10 cellular contexts compared by ENCODE assay signal in the genomic region with DNA sequence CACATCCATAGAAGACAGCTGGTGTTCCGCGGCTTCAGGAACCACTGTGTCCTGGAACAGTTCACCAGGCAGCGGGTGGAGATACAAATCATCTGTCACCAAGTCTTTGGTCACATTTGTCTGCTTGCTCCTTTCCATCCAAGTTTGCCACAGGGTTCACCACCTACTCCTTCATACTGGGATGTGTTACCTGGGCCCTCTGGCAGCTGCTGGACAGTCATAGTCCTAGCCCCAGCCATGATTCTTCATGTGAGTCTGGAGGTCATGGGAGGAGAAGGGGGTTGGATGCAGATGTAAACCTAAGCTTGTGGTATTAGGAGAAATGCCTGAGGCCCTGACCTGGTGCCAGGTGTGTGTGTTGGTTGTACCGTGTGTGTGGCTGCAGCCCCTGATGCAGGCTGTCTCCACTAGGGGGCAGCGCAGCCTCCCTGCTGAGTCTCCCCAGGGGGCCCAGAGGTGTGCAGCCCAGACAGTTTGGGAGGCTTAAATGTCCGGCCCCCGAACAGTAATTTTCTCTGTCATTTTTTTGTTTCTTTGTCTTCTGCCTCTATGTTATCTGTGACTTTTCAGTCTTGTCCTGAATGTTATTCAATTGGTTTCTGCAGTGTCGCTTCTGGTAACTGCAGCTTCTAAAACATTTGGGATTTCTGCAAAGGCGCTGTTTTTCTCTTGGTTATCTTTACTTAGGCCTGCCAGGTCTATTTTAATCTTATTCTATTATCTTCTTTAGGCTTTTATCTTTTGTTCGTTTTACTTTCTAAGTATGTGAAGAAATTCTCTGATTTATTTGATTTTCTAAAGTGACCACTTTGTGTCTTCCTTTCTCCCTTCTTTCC. TPM values are rescaled to one million over a fixed set of nuclear protein-coding genes. Genes with fewer than 3 reads are reported as not detected.
DNase-seq lines count a peak whose midpoint lies in the region; ATAC-seq and TF ChIP-seq lines count a peak whose summit lies in the region.
"Had no signal": no experiment of that assay in that cellular context is flagged by ENCODE, and none has a peak within 500 bp of the region (broad histone marks: within the 10 kb centered on the region; RNA-seq: fewer than 3 reads in every experiment).

No MANE protein-coding gene starts in this region.

- H3K9me3 Mint-ChIP-seq in activated CD4-positive, alpha-beta memory T cell treated with anti-CD3 and anti-CD28 coated beads for 36 hours: peaks cover 8% of the 10 kb centered on the region

- H3K4me1 ChIP-seq in HEK293 (ENCODE audit: control insufficient read depth, insufficient read depth, low read length) (no peaks in the 10 kb centered on the region), thyroid gland (no peaks in the 10 kb centered on the region), prostate gland (replicated peaks) (no peaks in the 10 kb centered on the region)

- DNase-seq in EL: peak; percentile 4
- peak; percentile 35 for DNase-seq in activated CD4-positive, alpha-beta memory T cell treated with anti-CD3 and anti-CD28 coated beads for 36 hours
- DNase-seq in left kidney (ENCODE audit: low read depth, low spot score): peak; percentile 41
- DNase-seq in thyroid gland: peak; percentile 6 to 13
- no peak for DNase-seq in prostate gland (ENCODE audit: low spot score)

- H3K4me3 Mint-ChIP-seq in activated CD4-positive, alpha-beta memory T cell treated with anti-CD3 and anti-CD28 coated beads for 36 hours: no peak overlapping the region
- H3K4me3 Mint-ChIP-seq: stimulated activated naive CD8-positive, alpha-beta T cell treated with anti-CD3 and anti-CD28 coated beads, Interleukin-15, Interleukin-2, amounts not matched to agents 100 ng/mL and 50 ng/mL, for 24 hours had no signal

- ATAC-seq in HG02571 (IDR thresholded peaks at IDR 0.05; ENCODE audit: unreplicated experiment) (no peak), HG03097 (IDR thresholded peaks at IDR 0.05; ENCODE audit: low FRiP score, unreplicated experiment) (no peak)

- no peaks in the 10 kb centered on the region for H3K36me3 Mint-ChIP-seq in activated CD4-positive, alpha-beta memory T cell treated with anti-CD3 and anti-CD28 coated beads for 36 hours

- TF ChIP-seq CTCF in HEK293 (tag by site-specific recombination; IDR thresholded peaks at IDR 0.05) (no peak), thyroid gland (IDR thresholded peaks at IDR 0.05) (peak in 5 of 6 experiments; percentile 11 to 50 (median 22)), prostate gland (IDR thresholded peaks at IDR 0.05) (peak in 1 of 4 experiments; percentile 31)

- H3K27me3 Mint-ChIP-seq in activated CD4-positive, alpha-beta memory T cell treated with anti-CD3 and anti-CD28 coated beads for 36 hours: no peaks in the 10 kb centered on the region

- intact Hi-C loops in activated CD4-positive, alpha-beta memory T cell treated with anti-CD3 and anti-CD28 coated beads for 36 hours (cut with micrococcal nuclease): loop anchor here (5.0 kb wide), 1 partner anchor 288 kb away; no protein-coding TSS in a partner anchor
- intact Hi-C loops in thyroid gland (cut with DNase I) (no loop called here), prostate gland (cut with DNase I) (no loop called here)

- no peak for TF ChIP-seq POLR2A in thyroid gland (IDR thresholded peaks at IDR 0.05)
- TF ChIP-seq POLR2A in prostate gland (IDR thresholded peaks at IDR 0.05): no peak

- H3K36me3 ChIP-seq in HEK293 (ENCODE audit: control insufficient read depth in 2 of 2, insufficient read depth in 1 of 2, low read length in 2 of 2) (no peaks in the 10 kb centered on the region), thyroid gland (no peaks in the 10 kb centered on the region), prostate gland (no peaks in the 10 kb centered on the region)

- H3K9me3 ChIP-seq in HEK293 (ENCODE audit: control insufficient read depth, insufficient read depth, low read depth, low read length): no peaks in the 10 kb centered on the region
- H3K9me3 ChIP-seq in thyroid gland: no peaks in the 10 kb centered on the region
- no peaks in the 10 kb centered on the region for H3K9me3 ChIP-seq in prostate gland

- H3K4me1 Mint-ChIP-seq in activated CD4-positive, alpha-beta memory T cell treated with anti-CD3 and anti-CD28 coated beads for 36 hours (ENCODE audit: low read depth): no peaks in the 10 kb centered on the region

- H3K4me3 ChIP-seq in HEK293 (ENCODE audit: low read depth, low read length) (no peak overlapping the region), thyroid gland (replicated peaks in 1 of 3) (no peak overlapping the region), prostate gland (no peak overlapping the region)

- WGBS in thyroid gland, 2 donors: 66 to 68% methylated on average over 9 to 10 of the region's 10 CpGs
- WGBS in prostate gland: 65% methylated on average over 10 of the region's 10 CpGs

- H3K27ac Mint-ChIP-seq in activated CD4-positive, alpha-beta memory T cell treated with anti-CD3 and anti-CD28 coated beads for 36 hours: no peak overlapping the region
- H3K27ac Mint-ChIP-seq: stimulated activated naive CD8-positive, alpha-beta T cell treated with anti-CD3 and anti-CD28 coated beads, Interleukin-15, Interleukin-2, amounts not matched to agents 100 ng/mL and 50 ng/mL, for 24 hours had no signal

- H3K27ac ChIP-seq in HEK293 (ENCODE audit: extremely low read depth, low read depth, low read length) (no peak overlapping the region), thyroid gland (no peak overlapping the region), prostate gland (no peak overlapping the region)

- POLR2A ChIA-PET in HEK293 (lab: Yijun Ruan, JAX): no interaction called here
- POLR2A ChIA-PET in activated CD4-positive, alpha-beta memory T cell treated with anti-CD3 and anti-CD28 coated beads for 36 hours (lab: Charles Lee): no interaction called here

- H3K27me3 ChIP-seq in thyroid gland: no peaks in the 10 kb centered on the region
- H3K27me3 ChIP-seq in prostate gland (replicated peaks; ENCODE audit: insufficient read depth): no peaks in the 10 kb centered on the region

- CTCF ChIA-PET in HEK293 (lab: Yijun Ruan, JAX): interaction anchor here (0.6 to 1.2 kb wide), 8 partner anchors 8 to 506 kb away, joined by 3 to 6 read pairs (median 3); no protein-coding TSS in a partner anchor
- CTCF ChIA-PET in activated CD4-positive, alpha-beta memory T cell treated with anti-CD3 and anti-CD28 coated beads for 36 hours (lab: Charles Lee): interaction anchor here (1.4 to 2.8 kb wide), 2 partner anchors 290 to 448 kb away, joined by 3 to 17 read pairs; no protein-coding TSS in a partner anchor

TF ChIP-seq in HEK293, 187 proteins besides CTCF, POLR2A, EP300 and RAD21:
- TF ChIP-seq ZNF654 (tag by site-specific recombination; IDR thresholded peaks at IDR 0.05; ENCODE audit: low read depth) (0 out of 2 replicates have a peak, but pooled peaks have one; percentile 3), ZNF10 (tag by site-specific recombination; IDR thresholded peaks at IDR 0.05) (no peak), ZNF785 (tag by site-specific recombination; IDR thresholded peaks at IDR 0.05) (no peak), ZNF560 (tag by site-specific recombination; IDR thresholded peaks at IDR 0.05; ENCODE audit: borderline replicate concordance) (no peak)
- TF ChIP-seq, protein P1, sequence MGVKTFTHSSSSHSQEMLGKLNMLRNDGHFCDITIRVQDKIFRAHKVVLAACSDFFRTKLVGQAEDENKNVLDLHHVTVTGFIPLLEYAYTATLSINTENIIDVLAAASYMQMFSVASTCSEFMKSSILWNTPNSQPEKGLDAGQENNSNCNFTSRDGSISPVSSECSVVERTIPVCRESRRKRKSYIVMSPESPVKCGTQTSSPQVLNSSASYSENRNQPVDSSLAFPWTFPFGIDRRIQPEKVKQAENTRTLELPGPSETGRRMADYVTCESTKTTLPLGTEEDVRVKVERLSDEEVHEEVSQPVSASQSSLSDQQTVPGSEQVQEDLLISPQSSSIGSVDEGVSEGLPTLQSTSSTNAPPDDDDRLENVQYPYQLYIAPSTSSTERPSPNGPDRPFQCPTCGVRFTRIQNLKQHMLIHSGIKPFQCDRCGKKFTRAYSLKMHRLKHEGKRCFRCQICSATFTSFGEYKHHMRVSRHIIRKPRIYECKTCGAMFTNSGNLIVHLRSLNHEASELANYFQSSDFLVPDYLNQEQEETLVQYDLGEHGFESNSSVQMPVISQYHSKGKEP (tag by site-specific recombination; IDR thresholded peaks at IDR 0.05): no peak

RNA-seq across cellular contexts. Expression of a gene that starts 14.8 kb away (rescaled TPM):
- not detected for total RNA-seq in activated CD4-positive, alpha-beta memory T cell treated with anti-CD3 and anti-CD28 coated beads for 36 hours
- not detected for total RNA-seq in thyroid gland
- total RNA-seq in prostate gland: not detected
- total RNA-seq: HT1080 had no signal
